8 cellular contexts compared by ENCODE assay signal in the genomic region with DNA sequence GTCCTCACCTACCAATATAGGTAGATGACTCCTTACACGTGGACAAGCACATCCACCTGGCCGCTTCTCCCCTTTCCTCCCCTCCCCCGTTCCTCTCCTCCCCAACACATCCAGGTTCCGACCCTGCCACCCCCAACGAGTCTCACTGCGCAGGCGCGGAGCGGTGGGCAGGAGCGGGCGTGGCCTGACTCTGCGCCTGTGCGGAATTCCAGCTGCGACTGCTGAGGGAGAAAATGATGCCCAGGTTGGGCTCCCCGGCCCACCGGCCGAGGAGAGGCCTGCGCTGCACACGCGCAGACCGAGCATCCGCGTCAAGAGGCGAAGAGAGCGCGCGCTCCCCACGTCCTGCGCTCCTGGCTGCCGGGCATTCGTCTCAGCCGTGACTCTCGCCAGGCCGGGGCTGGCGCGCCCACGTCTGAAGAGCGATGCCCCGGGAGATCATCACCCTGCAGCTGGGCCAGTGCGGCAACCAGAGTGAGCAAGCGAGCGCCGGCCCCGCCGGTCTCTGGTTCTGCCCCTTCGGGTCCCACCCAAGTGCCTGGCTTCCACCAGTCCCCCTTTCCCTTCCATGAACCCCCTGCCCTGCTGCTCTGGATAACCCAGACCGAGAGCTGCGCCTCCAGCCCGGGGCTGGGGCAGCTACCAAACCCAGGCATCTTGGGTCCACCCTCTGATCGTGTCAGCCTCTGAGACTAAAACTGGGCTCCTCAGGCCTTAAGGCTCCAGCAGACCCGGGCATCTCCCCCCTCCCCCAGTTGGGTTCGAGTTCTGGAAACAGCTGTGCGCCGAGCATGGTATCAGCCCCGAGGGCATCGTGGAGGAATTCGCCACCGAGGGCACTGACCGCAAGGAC. TPM values are rescaled to one million over a fixed set of nuclear protein-coding genes. Genes with fewer than 3 reads are reported as not detected.
DNase-seq lines count a peak whose midpoint lies in the region; ATAC-seq and TF ChIP-seq lines count a peak whose summit lies in the region.

A gene (plus strand): TSS at position 206 of the 853 bp plus-strand sequence. CDS start 220 bp downstream, at position 426.

- H3K27me3 ChIP-seq in HUES48 (ENCODE audit: control insufficient read depth, insufficient read depth, low read length) (no peaks in the 10 kb centered on the region), esophagus (ENCODE audit: control insufficient read depth in 1 of 2, insufficient read depth in 2 of 2, low read length in 2 of 2) (no peaks in the 10 kb centered on the region), mucosa of rectum (ENCODE audit: control insufficient read depth in 2 of 2, insufficient read depth in 2 of 2, low read length in 2 of 2) (no peaks in the 10 kb centered on the region)

- 2 to 3% methylated on average over 56 to 57 of the region's 59 CpGs for WGBS in esophagus, 2 donors

- H3K27ac ChIP-seq in HUES48 (ENCODE audit: low read depth, low read length) (peak within 1 kb of the TSS; percentile 74), OCI-LY7 (ENCODE audit: low read depth, low read length, poor library complexity, severe bottlenecking) (no peak within 1 kb of the TSS), esophagus (ENCODE audit: low read depth in 2 of 2, low read length in 1 of 2) (peak within 1 kb of the TSS; percentile 43 to 62), mucosa of rectum (ENCODE audit: low read depth in 2 of 2, low read length in 2 of 2) (peak within 1 kb of the TSS in 1 of 2 donors; percentile 58)

- no peak for ATAC-seq in HG03159 (IDR thresholded peaks at IDR 0.05; ENCODE audit: unreplicated experiment)

- peaks cover 6% of the 10 kb centered on the region for H3K4me1 ChIP-seq in HUES48 (ENCODE audit: control insufficient read depth, insufficient read depth, low read length)
- H3K4me1 ChIP-seq in OCI-LY7 (ENCODE audit: insufficient read depth, low read length, poor library complexity, severe bottlenecking) = peaks cover 17% of the 10 kb centered on the region
- H3K4me1 ChIP-seq in esophagus (ENCODE audit: control insufficient read depth in 2 of 2, insufficient read depth in 2 of 2, low read length in 1 of 2) = peaks cover 3 to 8% of the 10 kb centered on the region in 2 donors
- peaks cover 4 to 16% of the 10 kb centered on the region in 2 donors for H3K4me1 ChIP-seq in mucosa of rectum (ENCODE audit: control insufficient read depth in 2 of 2, insufficient read depth in 2 of 2, low read length in 2 of 2)

- H2AFZ ChIP-seq in OCI-LY7 (ENCODE audit: low read length) = peak within 1 kb of the TSS; percentile 92

- no peaks in the 10 kb centered on the region for H3K9me2 ChIP-seq in OCI-LY7 (ENCODE audit: insufficient read depth, low read length)

- H3K9me3 ChIP-seq in HUES48 (ENCODE audit: control insufficient read depth, insufficient read depth, low read length) (no peaks in the 10 kb centered on the region), OCI-LY7 (ENCODE audit: low read length) (peaks cover 5% of the 10 kb centered on the region; the same call in 1 of the 2 replicates), esophagus (ENCODE audit: control insufficient read depth in 2 of 2, insufficient read depth in 1 of 2, low read depth in 1 of 2, low read length in 1 of 2) (no peaks in the 10 kb centered on the region), mucosa of rectum (ENCODE audit: control insufficient read depth in 2 of 2, low read length in 2 of 2) (no peaks in the 10 kb centered on the region)

- no TSS peak for BruUV-seq in OCI-LY7 (replicated peaks; lab: Mats Ljungman, UMichigan)

- peaks cover 30% of the 10 kb centered on the region for H3K36me3 ChIP-seq in HUES48 (ENCODE audit: control insufficient read depth, insufficient read depth, low read length)
- H3K36me3 ChIP-seq in OCI-LY7 (ENCODE audit: insufficient read depth, low read length) = no peaks in the 10 kb centered on the region
- peaks cover 0 to 4% of the 10 kb centered on the region in 2 donors for H3K36me3 ChIP-seq in esophagus (ENCODE audit: control insufficient read depth in 2 of 2, insufficient read depth in 2 of 2, low read length in 1 of 2)
- no peaks in the 10 kb centered on the region for H3K36me3 ChIP-seq in mucosa of rectum (ENCODE audit: control insufficient read depth in 2 of 2, insufficient read depth in 2 of 2, low read length in 2 of 2)

- H4K20me1 ChIP-seq in OCI-LY7 (ENCODE audit: insufficient read depth, low read length) = no peaks in the 10 kb centered on the region

- DNase-seq in GM04504 (ENCODE audit: low read depth) (peak; percentile 83), OCI-LY7 (ENCODE audit: low spot score) (peak; percentile 88)
- DNase-seq in activated T-cell treated with anti-CD3 and anti-CD28 coated beads, Interleukin-2, amount 50 U/mL, for 48 hours = peak; percentile 87 to 89
- peak; percentile 68 for DNase-seq in stimulated activated CD8-positive, alpha-beta memory T cell treated with anti-CD3 and anti-CD28 coated beads, Interleukin-7, amount 100 ng/mL, for 24 hours (ENCODE audit: low read depth)

- no peaks in the 10 kb centered on the region for H3K79me2 ChIP-seq in OCI-LY7 (ENCODE audit: insufficient read depth, low read depth, low read length)

- H3K9ac ChIP-seq in HUES48 (ENCODE audit: low read depth, low read length) (peak within 1 kb of the TSS; percentile 49; the same call in 1 of the 2 replicates), mucosa of rectum (ENCODE audit: low read depth in 1 of 2, low read length in 2 of 2) (peak within 1 kb of the TSS; percentile 60 to 70)

- peak within 1 kb of the TSS; percentile 96 for H3K4me2 ChIP-seq in OCI-LY7 (ENCODE audit: low read length)

- CTCF ChIA-PET in OCI-LY7 (lab: Charles Lee; ENCODE audit: unreplicated experiment) = no interaction called here

- intact Hi-C loops in OCI-LY7 (cut with micrococcal nuclease; ENCODE audit: unreplicated experiment) = loop anchor here (2.0 to 5.0 kb wide), 2 partner anchors 15 to 42 kb away; no protein-coding TSS in a partner anchor

- TF ChIP-seq CTCF in OCI-LY7 (conservative IDR thresholded peaks at IDR 0.05; ENCODE audit: low read length) = no peak

- POLR2A ChIA-PET in OCI-LY7 (lab: Charles Lee) = interaction anchor here (1.0 to 1.4 kb wide), 5 partner anchors 18 to 51 kb away, joined by 3 to 7 read pairs (median 4); a partner anchor contains a TSS

- H3K4me3 ChIP-seq in HUES48 (ENCODE audit: low read depth, low read length) (peak within 1 kb of the TSS; percentile 71), OCI-LY7 (ENCODE audit: low read depth, low read length, poor library complexity, severe bottlenecking) (peak within 1 kb of the TSS; percentile 70), esophagus (ENCODE audit: low read depth in 1 of 2, low read length in 2 of 2) (peak within 1 kb of the TSS; percentile 56 to 69), mucosa of rectum (ENCODE audit: low read length in 2 of 2) (peak within 1 kb of the TSS; percentile 66 to 80)

RNA-seq across cellular contexts. Expression of the gene that starts here (rescaled TPM):
- total RNA-seq in OCI-LY7 (2014; rRNA removed; shearing (Covaris generic)) = 5.5 and 10.4 TPM in 2 replicates
- total RNA-seq in OCI-LY7 (2022) = 22.5 and 23.4 TPM in 2 replicates
- 10 to 100 TPM in 1 of 2 donors, 1 to 10 TPM in 1; 7.6 to 12.0 TPM for polyA plus RNA-seq in esophagus
